1 cellular context compared by ENCODE assay signal in the genomic region with DNA sequence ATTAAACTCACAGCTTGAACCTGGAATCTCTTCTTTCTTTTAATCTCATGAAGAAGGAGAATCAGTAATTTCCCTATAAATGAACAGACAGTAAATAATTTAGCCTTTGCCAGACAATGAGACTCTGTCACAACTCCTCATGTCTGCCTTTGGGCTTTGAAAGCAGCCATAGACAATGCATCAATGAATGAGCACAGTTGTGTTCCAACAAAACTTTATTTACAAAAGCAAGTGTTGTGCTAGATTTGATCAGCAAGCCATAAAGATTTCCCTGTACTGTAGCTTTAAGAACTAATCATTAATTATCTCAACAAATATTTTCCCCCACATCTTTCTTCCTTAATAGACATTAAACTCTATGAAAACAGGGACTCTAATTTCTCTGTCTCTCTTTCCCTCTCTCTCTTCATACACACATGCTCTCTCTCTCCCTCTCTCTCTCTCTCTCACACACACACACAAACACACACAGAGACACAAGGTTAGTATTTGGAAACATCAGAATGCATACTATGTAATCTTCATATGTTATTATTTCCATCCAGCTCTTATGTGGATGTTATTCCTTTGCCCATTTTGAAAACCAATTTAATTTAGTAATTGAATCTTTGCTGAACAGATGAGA.
TF ChIP-seq lines count a peak whose summit lies in the region.

No MANE protein-coding gene starts in this region.

TF ChIP-seq in H1, 55 proteins besides CTCF, POLR2A, EP300 and RAD21:
- TF ChIP-seq CHD1 (IDR thresholded peaks at IDR 0.05; ENCODE audit: low read depth, low read length) (no peak), TCF12 (IDR thresholded peaks at IDR 0.05; ENCODE audit: low read depth, low read length) (no peak), TEAD4 (IDR thresholded peaks at IDR 0.05; ENCODE audit: low read depth, low read length) (no peak), EZH2 (IDR thresholded peaks at IDR 0.05; ENCODE audit: low read depth, low read length, severe bottlenecking) (no peak), GABPA (IDR thresholded peaks at IDR 0.05; ENCODE audit: borderline replicate concordance, insufficient read depth, low read length) (no peak), ZNF274 (IDR thresholded peaks at IDR 0.05; ENCODE audit: borderline replicate concordance, extremely low read depth, low read length) (no peak), JUND (IDR thresholded peaks at IDR 0.05; ENCODE audit: low read length) (no peak), SP4 (IDR thresholded peaks at IDR 0.05; ENCODE audit: low read length) (no peak), PHF8 (conservative IDR thresholded peaks at IDR 0.05; ENCODE audit: low read depth, low read length) (no peak), SIRT6 (IDR thresholded peaks at IDR 0.05; ENCODE audit: low read length) (no peak)
